Comparison of ENCODE assay signal across 13 cellular contexts in the genomic region with DNA sequence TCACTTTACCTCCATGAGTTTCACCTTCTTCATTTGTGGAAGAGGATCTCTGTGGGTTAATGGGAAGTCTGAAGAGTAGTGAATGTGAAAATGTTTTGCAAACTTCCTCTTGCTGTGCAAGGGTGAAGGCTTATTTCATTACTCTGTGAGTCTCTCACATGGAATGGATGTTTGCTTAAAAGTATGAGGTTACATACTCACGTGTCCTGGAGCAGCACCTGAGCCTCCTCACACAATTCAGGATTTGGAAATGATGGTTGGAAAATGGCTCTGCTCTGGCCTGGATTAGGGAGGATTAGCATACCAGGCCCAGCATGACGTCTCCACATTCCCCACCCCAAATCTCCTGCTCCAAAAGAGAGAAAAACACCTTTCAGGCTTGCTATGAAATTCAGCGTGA. TPM values are rescaled to one million over a fixed set of nuclear protein-coding genes. Genes with fewer than 3 reads are reported as not detected.
DNase-seq lines count a peak whose midpoint lies in the region; ATAC-seq, FAIRE-seq and TF ChIP-seq lines count a peak whose summit lies in the region.
"Had no signal": no experiment of that assay in that cellular context is flagged by ENCODE, and none has a peak within 500 bp of the region (broad histone marks: within the 10 kb centered on the region; RNA-seq: fewer than 3 reads in every experiment).

No MANE protein-coding gene starts in this region.

- no peaks in the 10 kb centered on the region; the same call in 1 of the 2 replicates for H3K27me3 Mint-ChIP-seq in HFFc6 (ENCODE audit: insufficient read depth)
- no peaks in the 10 kb centered on the region for H3K27me3 Mint-ChIP-seq in T-cell
- H3K27me3 Mint-ChIP-seq in natural killer cell (ENCODE audit: low read depth in 2 of 2), result peaks cover 0 to 3% of the 10 kb centered on the region in 2 donors

- H3K36me3 Mint-ChIP-seq in HFFc6 (ENCODE audit: low read depth) (peaks cover 59% of the 10 kb centered on the region), T-cell (peaks cover 6% of the 10 kb centered on the region), natural killer cell (no peaks in the 10 kb centered on the region)

- peak; percentile 31 for DNase-seq in NOMO-1 treated with DMSO at 0.1 percent for 48 hours (lab: John Stamatoyannopoulos, UW; ENCODE audit: unreplicated experiment)
- no peak for DNase-seq in NOMO-1 treated with dmso at 0.1 percent for 144 hours (lab: John Stamatoyannopoulos, UW; ENCODE audit: unreplicated experiment)
- no peak for DNase-seq in HFFc6
- peak; percentile 27 for DNase-seq in SKM-1 (lab: John Stamatoyannopoulos, UW; ENCODE audit: unreplicated experiment)
- peak; percentile 19 for DNase-seq in midbrain (lab: John Stamatoyannopoulos, UW)
- no peak for DNase-seq in frontal cortex (ENCODE audit: low spot score in 2 of 2)
- DNase-seq in T-cell, result no peak
- DNase-seq in natural killer cell, result no peak
- DNase-seq: activated T-cell treated with anti-CD3 and anti-CD28 coated beads for 4 hours, foreskin melanocyte, lower lobe of right lung, nephron progenitor cell had no signal

- ATAC-seq in T-cell (replicated peaks in 1 of 4) (no peak), natural killer cell (no peak)
- ATAC-seq: lower lobe of right lung, Panc1 had no signal

- TF ChIP-seq CTCF in HFFc6 (IDR thresholded peaks at IDR 0.05), result no peak
- no peak for TF ChIP-seq CTCF in natural killer cell (IDR thresholded peaks at IDR 0.05)

- intact Hi-C loops in natural killer cell (cut with micrococcal nuclease), result no loop called here

- H3K4me3 Mint-ChIP-seq in HFFc6 (no peak overlapping the region), T-cell (no peak overlapping the region), natural killer cell (no peak overlapping the region)
- H3K4me3 Mint-ChIP-seq: nephron progenitor cell had no signal

- no peaks in the 10 kb centered on the region for H3K9me3 Mint-ChIP-seq in HFFc6
- no peaks in the 10 kb centered on the region for H3K9me3 Mint-ChIP-seq in T-cell
- H3K9me3 Mint-ChIP-seq in natural killer cell, result no peaks in the 10 kb centered on the region
- H3K9me3 Mint-ChIP-seq: nephron progenitor cell had no signal

- H3K27ac Mint-ChIP-seq in HFFc6 (peak overlapping the region; percentile 55), T-cell (peak overlapping the region in 1 of 2 donors; percentile 40), natural killer cell (no peak overlapping the region)
- H3K27ac Mint-ChIP-seq: nephron progenitor cell had no signal

- CTCF ChIA-PET in T-cell (lab: Charles Lee), result interaction anchor here in 1 of 2 donors (0.6 to 2.9 kb wide), 5 partner anchors 28 to 146 kb away, joined by 3 to 29 read pairs (median 4); no protein-coding TSS in a partner anchor

- no peak for FAIRE-seq in frontal cortex (lab: Jason Lieb, UNC)

- POLR2A ChIA-PET in T-cell (lab: Charles Lee), result no interaction called here

- H3K4me1 Mint-ChIP-seq in HFFc6 (ENCODE audit: low read depth) (peaks cover 76% of the 10 kb centered on the region), T-cell (peaks cover 32 to 52% (median 39%) of the 10 kb centered on the region in 3 donors), natural killer cell (peaks cover 30 to 48% of the 10 kb centered on the region in 2 donors)

RNA-seq across cellular contexts. Expression of a gene that starts 4.8 kb away (rescaled TPM):
- total RNA-seq in HFFc6 (2021; fragmentation: NEBNext Ultra II Directional; extraction: Animal tissue kit (Norgen Biotek cat#: 25700)), result 10 to 100 TPM; 46.1 to 54.5 (median 51.3) TPM
- total RNA-seq in frontal cortex, result 39.9 TPM
- total RNA-seq in T-cell, result 10 to 100 TPM in 3 of 5 donors, 1 to 10 TPM in 2; 8.6 to 15.6 (median 10.5) TPM
- 10 to 100 TPM in 1 of 3 donors, 1 to 10 TPM in 2; 5.9 to 10.3 (median 8.8) TPM for total RNA-seq in natural killer cell

Comparison
In these comparisons a context has a peak if more than half of its experiments do, and no peak if none do; other contexts are left out.
1. DNase-seq: peak in NOMO-1 treated with DMSO at 0.1 percent for 48 hours (single experiment), SKM-1 (single experiment) and midbrain (single experiment); none in NOMO-1 treated with dmso at 0.1 percent for 144 hours (single experiment), HFFc6 (single experiment), frontal cortex (0 of 2), T-cell (0 of 34) and natural killer cell (single experiment).